ENCODE assay signal across 19 cellular contexts in genomic region chr12:94284859-94285258, GRCh38.
"Had no signal": no experiment of that assay in that cellular context is flagged by ENCODE, and none has a peak within 500 bp of the region (broad histone marks: within the 10 kb centered on the region; RNA-seq: fewer than 3 reads in every experiment).

No MANE protein-coding gene starts in this region.

- H3K4me3 Mint-ChIP-seq: activated CD4-positive, alpha-beta memory T cell treated with anti-CD3 and anti-CD28 coated beads, Interleukin-2, amount 10 ng/mL, durations not matched to agents 7 days and 5 days; activated CD4-positive, alpha-beta T cell treated with anti-CD3 and anti-CD28 coated beads for 36 hours; activated naive CD4-positive, alpha-beta T cell treated with anti-CD3 and anti-CD28 coated beads for 36 hours; activated T-helper 17 cell treated with anti-CD3 and anti-CD28 coated beads, Interleukin-2, amount 50 U/mL, for 72 hours; mesothelial cell of epicardium; nephron; T-helper 1 cell treated with Interleukin-12 subunit alpha and Interleukin-12 subunit beta and Interleukin-4 antibody, amounts not matched to agents 30 μg/mL and 1 μg/mL, for 36 hours; WTC11 had no signal

- DNase-seq: activated CD4-positive, alpha-beta memory T cell treated with anti-CD3 and anti-CD28 coated beads, Interleukin-2, amount 10 ng/mL, durations not matched to agents 7 days and 5 days; activated CD4-positive, alpha-beta T cell treated with anti-CD3 and anti-CD28 coated beads for 36 hours; activated naive CD4-positive, alpha-beta T cell treated with anti-CD3 and anti-CD28 coated beads for 36 hours; activated T-cell treated with anti-CD3 and anti-CD28 coated beads, Interleukin-2, amount 50 U/mL, for 1 hour; gastrocnemius medialis; head of caudate nucleus; left lung; occipital lobe; posterior cingulate gyrus; spleen; stimulated activated CD8-positive, alpha-beta memory T cell treated with anti-CD3 and anti-CD28 coated beads, Interleukin-4, amount 100 ng/mL, for 48 hours; stimulated activated naive CD4-positive, alpha-beta T cell treated with Interleukin-2 at 50 U/mL for 16 hours; thyroid gland had no signal

- H3K36me3 Mint-ChIP-seq: mesothelial cell of epicardium, WTC11 had no signal

- H3K9me3 Mint-ChIP-seq: activated CD4-positive, alpha-beta memory T cell treated with anti-CD3 and anti-CD28 coated beads, Interleukin-2, amount 10 ng/mL, durations not matched to agents 7 days and 5 days; activated naive CD4-positive, alpha-beta T cell treated with anti-CD3 and anti-CD28 coated beads for 36 hours; activated T-helper 17 cell treated with anti-CD3 and anti-CD28 coated beads, Interleukin-2, amount 50 U/mL, for 72 hours; mesothelial cell of epicardium; nephron; T-helper 1 cell treated with Interleukin-12 subunit alpha and Interleukin-12 subunit beta and Interleukin-4 antibody, amounts not matched to agents 30 μg/mL and 1 μg/mL, for 36 hours; WTC11 had no signal

- ATAC-seq: activated CD4-positive, alpha-beta T cell treated with anti-CD3 and anti-CD28 coated beads for 36 hours; activated T-helper 17 cell treated with anti-CD3 and anti-CD28 coated beads, Interleukin-2, amount 50 U/mL, for 72 hours; gastrocnemius medialis; left lung; WTC11 had no signal

- H3K27me3 Mint-ChIP-seq: activated CD4-positive, alpha-beta memory T cell treated with anti-CD3 and anti-CD28 coated beads, Interleukin-2, amount 10 ng/mL, durations not matched to agents 7 days and 5 days; activated CD4-positive, alpha-beta T cell treated with anti-CD3 and anti-CD28 coated beads for 36 hours; activated T-helper 17 cell treated with anti-CD3 and anti-CD28 coated beads, Interleukin-2, amount 50 U/mL, for 72 hours had no signal

- H3K36me3 ChIP-seq: cardiac muscle cell, gastrocnemius medialis, thyroid gland had no signal

- H3K27ac ChIP-seq: cardiac muscle cell, gastrocnemius medialis, left lung, thyroid gland had no signal

- H3K27me3 ChIP-seq: cardiac muscle cell, gastrocnemius medialis, left lung, spleen, thyroid gland had no signal

- H3K27ac Mint-ChIP-seq: activated CD4-positive, alpha-beta memory T cell treated with anti-CD3 and anti-CD28 coated beads, Interleukin-2, amount 10 ng/mL, durations not matched to agents 7 days and 5 days; activated naive CD4-positive, alpha-beta T cell treated with anti-CD3 and anti-CD28 coated beads for 36 hours; activated T-helper 17 cell treated with anti-CD3 and anti-CD28 coated beads, Interleukin-2, amount 50 U/mL, for 72 hours; mesothelial cell of epicardium; nephron; WTC11 had no signal

- H3K9me3 ChIP-seq: gastrocnemius medialis, left lung, spleen, thyroid gland had no signal

- H3K4me3 ChIP-seq: cardiac muscle cell, gastrocnemius medialis, left lung, spleen, thyroid gland had no signal
